1 cellular context compared by ENCODE assay signal in the genomic region with DNA sequence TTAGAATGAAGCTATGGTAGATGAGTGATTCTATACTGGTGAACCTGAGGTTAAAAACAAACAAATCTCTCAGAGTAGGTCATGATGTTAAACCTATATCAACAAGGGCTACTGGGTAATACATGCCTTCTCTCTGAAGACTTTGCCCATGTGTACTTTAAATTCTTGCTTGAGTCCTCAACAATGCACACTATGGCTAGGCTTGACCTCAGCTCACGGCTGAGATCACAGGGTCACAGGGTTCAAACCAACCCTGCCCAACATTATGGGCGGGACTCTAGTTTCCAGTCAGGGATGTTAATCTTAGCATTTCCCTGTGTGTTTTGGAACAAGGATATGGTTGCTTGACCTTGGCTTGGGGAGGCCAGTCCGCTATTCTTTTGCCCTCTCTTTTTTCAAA.
TF ChIP-seq lines count a peak whose summit lies in the region.

No MANE protein-coding gene starts in this region.

TF ChIP-seq in H1, 55 proteins besides CTCF, POLR2A, EP300 and RAD21:
- TF ChIP-seq SP1 (IDR thresholded peaks at IDR 0.05; ENCODE audit: low read depth, low read length): no peak
- no peak for TF ChIP-seq SIX5 (IDR thresholded peaks at IDR 0.05; ENCODE audit: low read depth, low read length)
- no peak for TF ChIP-seq BCL11A (IDR thresholded peaks at IDR 0.05; ENCODE audit: low read depth in 2 of 2, low read length in 2 of 2)
- TF ChIP-seq CHD1 (IDR thresholded peaks at IDR 0.05; ENCODE audit: low read depth, low read length): no peak
- TF ChIP-seq ZNF274 (IDR thresholded peaks at IDR 0.05; ENCODE audit: borderline replicate concordance, extremely low read depth, low read length): no peak
- no peak for TF ChIP-seq RFX5 (IDR thresholded peaks at IDR 0.05; ENCODE audit: borderline replicate concordance, low read depth, low read length)
- TF ChIP-seq, protein P1, sequence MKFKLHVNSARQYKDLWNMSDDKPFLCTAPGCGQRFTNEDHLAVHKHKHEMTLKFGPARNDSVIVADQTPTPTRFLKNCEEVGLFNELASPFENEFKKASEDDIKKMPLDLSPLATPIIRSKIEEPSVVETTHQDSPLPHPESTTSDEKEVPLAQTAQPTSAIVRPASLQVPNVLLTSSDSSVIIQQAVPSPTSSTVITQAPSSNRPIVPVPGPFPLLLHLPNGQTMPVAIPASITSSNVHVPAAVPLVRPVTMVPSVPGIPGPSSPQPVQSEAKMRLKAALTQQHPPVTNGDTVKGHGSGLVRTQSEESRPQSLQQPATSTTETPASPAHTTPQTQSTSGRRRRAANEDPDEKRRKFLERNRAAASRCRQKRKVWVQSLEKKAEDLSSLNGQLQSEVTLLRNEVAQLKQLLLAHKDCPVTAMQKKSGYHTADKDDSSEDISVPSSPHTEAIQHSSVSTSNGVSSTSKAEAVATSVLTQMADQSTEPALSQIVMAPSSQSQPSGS (IDR thresholded peaks at IDR 0.05; ENCODE audit: low read length): no peak
- TF ChIP-seq SIN3A (conservative IDR thresholded peaks at IDR 0.05 in 1 of 2, IDR thresholded peaks at IDR 0.05 in 1 of 2; ENCODE audit: low read depth in 1 of 2, low read length in 2 of 2): no peak
- TF ChIP-seq, protein P2, sequence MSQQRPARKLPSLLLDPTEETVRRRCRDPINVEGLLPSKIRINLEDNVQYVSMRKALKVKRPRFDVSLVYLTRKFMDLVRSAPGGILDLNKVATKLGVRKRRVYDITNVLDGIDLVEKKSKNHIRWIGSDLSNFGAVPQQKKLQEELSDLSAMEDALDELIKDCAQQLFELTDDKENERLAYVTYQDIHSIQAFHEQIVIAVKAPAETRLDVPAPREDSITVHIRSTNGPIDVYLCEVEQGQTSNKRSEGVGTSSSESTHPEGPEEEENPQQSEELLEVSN (IDR thresholded peaks at IDR 0.05): no peak
- no peak for TF ChIP-seq KDM1A (IDR thresholded peaks at IDR 0.05; ENCODE audit: borderline replicate concordance, low read length)
- TF ChIP-seq, protein P3, sequence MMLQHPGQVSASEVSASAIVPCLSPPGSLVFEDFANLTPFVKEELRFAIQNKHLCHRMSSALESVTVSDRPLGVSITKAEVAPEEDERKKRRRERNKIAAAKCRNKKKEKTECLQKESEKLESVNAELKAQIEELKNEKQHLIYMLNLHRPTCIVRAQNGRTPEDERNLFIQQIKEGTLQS (IDR thresholded peaks at IDR 0.05; ENCODE audit: insufficient read depth, low read depth, low read length): no peak
- no peak for TF ChIP-seq CEBPB (IDR thresholded peaks at IDR 0.05; ENCODE audit: low read depth, low read length)
- TF ChIP-seq CTBP2 (IDR thresholded peaks at IDR 0.05; ENCODE audit: borderline replicate concordance, insufficient read depth, insufficient read length, low read length): no peak
- TF ChIP-seq POLR2AphosphoS5 (IDR thresholded peaks at IDR 0.05; ENCODE audit: low read depth, low read length): no peak
- no peak for TF ChIP-seq CHD2 (IDR thresholded peaks at IDR 0.05; ENCODE audit: low read length)
- TF ChIP-seq EGR1 (IDR thresholded peaks at IDR 0.05; ENCODE audit: borderline replicate concordance, low read depth, low read length): no peak
- TF ChIP-seq CBX5 (IDR thresholded peaks at IDR 0.05; ENCODE audit: low read depth, low read length): no peak
- no peak for TF ChIP-seq KDM5A (IDR thresholded peaks at IDR 0.05; ENCODE audit: low read length)
- TF ChIP-seq RNF2 (IDR thresholded peaks at IDR 0.05; ENCODE audit: borderline replicate concordance, low read depth, low read length, missing control alignments, poor library complexity, severe bottlenecking): no peak
- no peak for TF ChIP-seq SP4 (IDR thresholded peaks at IDR 0.05; ENCODE audit: low read length)
